Comparison of ENCODE assay signal across 8 cellular contexts in the genomic region with DNA sequence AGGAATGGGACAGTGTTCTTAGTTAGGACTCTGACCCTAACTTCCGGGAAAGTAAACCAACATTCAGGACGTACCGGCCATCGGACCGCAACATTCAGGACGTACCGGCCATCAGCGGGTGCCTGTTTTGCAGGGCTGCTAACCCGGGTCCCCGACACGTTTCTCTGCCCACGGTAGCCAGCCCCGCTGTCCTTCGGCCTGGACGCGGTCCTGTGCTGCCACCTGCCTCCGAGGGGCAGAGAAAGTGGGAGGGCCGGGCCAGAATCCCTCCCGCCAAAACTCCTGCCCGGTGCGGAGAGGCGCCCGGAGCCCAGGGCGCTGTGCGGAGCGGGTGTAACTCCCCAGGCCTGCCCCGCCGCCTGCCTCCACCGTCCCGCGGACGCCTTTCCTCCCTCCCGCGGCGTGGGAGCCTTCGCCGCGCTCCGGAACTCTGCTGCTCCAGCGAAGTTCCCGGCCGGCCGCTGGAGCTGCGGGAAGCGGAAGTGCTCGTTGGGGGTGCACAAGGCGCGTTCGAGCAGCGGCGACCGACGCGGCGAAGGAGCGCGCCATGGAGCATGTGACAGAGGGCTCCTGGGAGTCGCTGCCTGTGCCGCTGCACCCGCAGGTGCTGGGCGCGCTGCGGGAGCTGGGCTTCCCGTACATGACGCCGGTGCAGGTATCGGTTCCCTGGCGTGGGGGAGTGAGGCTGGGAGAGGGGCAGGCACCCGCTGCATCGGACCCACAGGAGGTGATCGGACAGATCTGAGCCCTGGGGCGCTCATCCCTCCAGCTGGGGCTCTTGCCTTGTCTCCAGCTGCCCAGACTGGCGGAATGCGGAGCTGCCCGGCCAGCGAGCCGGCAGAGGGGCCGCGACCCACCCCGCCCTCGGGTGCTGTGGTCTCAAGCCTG. TPM values are rescaled to one million over a fixed set of nuclear protein-coding genes. Genes with fewer than 3 reads are reported as not detected.
DNase-seq lines count a peak whose midpoint lies in the region; ATAC-seq and TF ChIP-seq lines count a peak whose summit lies in the region.

DDX55 (plus strand) TSS at position 498 of the 888 bp plus-strand sequence; CDS start at position 548, 50 bp downstream.

- H3K79me2 ChIP-seq in DOHH2 (ENCODE audit: control insufficient read depth, low read length) (peaks cover 76% of the 10 kb centered on the region), neural progenitor cell (ENCODE audit: low read depth) (peaks cover 51% of the 10 kb centered on the region)

- H3K27me3 ChIP-seq in DOHH2 (ENCODE audit: control insufficient read depth, low read length) (no peaks in the 10 kb centered on the region), RWPE2 (ENCODE audit: insufficient read depth, poor library complexity, severe bottlenecking) (no peaks in the 10 kb centered on the region), neural progenitor cell (no peaks in the 10 kb centered on the region)

- TF ChIP-seq CTCF in DOHH2 (IDR thresholded peaks at IDR 0.05; ENCODE audit: low read depth, low read length, poor library complexity, severe bottlenecking): peak; percentile 41
- TF ChIP-seq CTCF in RWPE2 (IDR thresholded peaks at IDR 0.05; ENCODE audit: poor library complexity, severe bottlenecking): peak; percentile 64
- peak; percentile 55 for TF ChIP-seq CTCF in fibroblast of villous mesenchyme (IDR thresholded peaks at IDR 0.05; ENCODE audit: insufficient read depth, low read depth, low read length)
- TF ChIP-seq CTCF in neural progenitor cell (IDR thresholded peaks at IDR 0.05): peak; percentile 69

- H3K4me1 Mint-ChIP-seq in neural progenitor cell: peaks cover 14% of the 10 kb centered on the region

- peaks cover 2% of the 10 kb centered on the region for H3K27me3 Mint-ChIP-seq in neural progenitor cell (ENCODE audit: insufficient read depth, low read depth)

- ATAC-seq in GM21717 (IDR thresholded peaks at IDR 0.05; ENCODE audit: unreplicated experiment) (peak; percentile 82), RWPE2 (ENCODE audit: low read depth) (peak; percentile 90)

- H3K9ac ChIP-seq in neural progenitor cell: peak within 1 kb of the TSS; percentile 98

- no peaks in the 10 kb centered on the region for H3K9me3 ChIP-seq in DOHH2 (ENCODE audit: control insufficient read depth, insufficient read depth, low read length)
- no peaks in the 10 kb centered on the region for H3K9me3 ChIP-seq in RWPE2 (ENCODE audit: severe bottlenecking)
- H3K9me3 ChIP-seq in neural progenitor cell (ENCODE audit: low read depth): no peaks in the 10 kb centered on the region

- H3K27ac Mint-ChIP-seq in neural progenitor cell: peak within 1 kb of the TSS; percentile 92

- H3K4me3 Mint-ChIP-seq in neural progenitor cell: peak within 1 kb of the TSS; percentile 94

- H2AFZ ChIP-seq in neural progenitor cell (replicated peaks): peak within 1 kb of the TSS; percentile 96

- H3K9me2 ChIP-seq in DOHH2 (replicated peaks; ENCODE audit: control insufficient read depth, low read length): no peaks in the 10 kb centered on the region

- H3K4me3 ChIP-seq in DOHH2 (ENCODE audit: low read length): peak within 1 kb of the TSS; percentile 98
- H3K4me3 ChIP-seq in RWPE2 (ENCODE audit: severe bottlenecking): peak within 1 kb of the TSS; percentile 83
- H3K4me3 ChIP-seq in fibroblast of villous mesenchyme (ENCODE audit: low read depth, low read length): peak within 1 kb of the TSS; percentile 99
- peak within 1 kb of the TSS; percentile 92 for H3K4me3 ChIP-seq in neural progenitor cell

- H3K4me2 ChIP-seq in DOHH2 (ENCODE audit: low read length) (peak within 1 kb of the TSS; percentile 85), neural progenitor cell (peak within 1 kb of the TSS; percentile 97)

- peaks cover 16% of the 10 kb centered on the region for H3K36me3 Mint-ChIP-seq in neural progenitor cell

- H3K4me1 ChIP-seq in DOHH2 (ENCODE audit: control insufficient read depth, low read length): peaks cover 27% of the 10 kb centered on the region
- no peaks in the 10 kb centered on the region for H3K4me1 ChIP-seq in RWPE2 (ENCODE audit: insufficient read depth, poor library complexity, severe bottlenecking)
- no peaks in the 10 kb centered on the region for H3K4me1 ChIP-seq in neural progenitor cell

- DNase-seq in KG1 (lab: John Stamatoyannopoulos, UW) (peak; percentile 81), RWPE2 (ENCODE audit: low spot score) (peak; percentile 70), fibroblast of villous mesenchyme (ENCODE audit: low read depth) (peak; percentile 86), neural progenitor cell (ENCODE audit: low spot score) (peak; percentile 93), stromal cell of bone marrow (ENCODE audit: low read depth) (peak; percentile 61)
- peak; percentile 80 for DNase-seq in activated effector memory CD4-positive, alpha-beta T cell treated with Interleukin-2 at 50 U/mL for 16 hours

- H3K36me3 ChIP-seq in DOHH2 (ENCODE audit: control insufficient read depth, low read length) (peaks cover 78% of the 10 kb centered on the region), RWPE2 (ENCODE audit: low read depth) (peaks cover 50% of the 10 kb centered on the region), neural progenitor cell (peaks cover 9% of the 10 kb centered on the region)

- H4K20me1 ChIP-seq in DOHH2 (ENCODE audit: control insufficient read depth, insufficient read depth, low read depth, low read length) (peaks cover 9% of the 10 kb centered on the region; the same call in 1 of the 2 replicates), neural progenitor cell (ENCODE audit: low read depth) (peaks cover 9% of the 10 kb centered on the region)

- H3F3A ChIP-seq in DOHH2 (ENCODE audit: control insufficient read depth, insufficient read depth) (peaks cover 24% of the 10 kb centered on the region), neural progenitor cell (ENCODE audit: low read depth) (peaks cover 25% of the 10 kb centered on the region)

- no peaks in the 10 kb centered on the region for H3K9me3 Mint-ChIP-seq in neural progenitor cell

- H3K27ac ChIP-seq in DOHH2 (ENCODE audit: low read depth, low read length) (peak within 1 kb of the TSS; percentile 73), RWPE2 (ENCODE audit: poor library complexity, severe bottlenecking) (peak within 1 kb of the TSS; percentile 31), neural progenitor cell (peak within 1 kb of the TSS; percentile 96)

RNA-seq across cellular contexts. Expression of gene DDX55, which starts in this region (rescaled TPM):
- total RNA-seq in fibroblast of villous mesenchyme (21.6 and 22.5 TPM in 2 replicates), neural progenitor cell (ENCODE audit: low replicate concordance) (41.7 and 55.3 TPM in 2 replicates)

Comparison
In these comparisons a context has a peak if more than half of its experiments do, and no peak if none do; other contexts are left out.
1. Peak in every context shown above with its lines: DNase-seq, ATAC-seq, H3K4me3 ChIP-seq and H3K27ac ChIP-seq.
2. H3K27ac ChIP-seq: peak in every context shown above with its lines; median percentile 96 in neural progenitor cell; 73 in DOHH2; 31 in RWPE2.